Comparison of ENCODE assay signal across 10 cellular contexts in the genomic region with DNA sequence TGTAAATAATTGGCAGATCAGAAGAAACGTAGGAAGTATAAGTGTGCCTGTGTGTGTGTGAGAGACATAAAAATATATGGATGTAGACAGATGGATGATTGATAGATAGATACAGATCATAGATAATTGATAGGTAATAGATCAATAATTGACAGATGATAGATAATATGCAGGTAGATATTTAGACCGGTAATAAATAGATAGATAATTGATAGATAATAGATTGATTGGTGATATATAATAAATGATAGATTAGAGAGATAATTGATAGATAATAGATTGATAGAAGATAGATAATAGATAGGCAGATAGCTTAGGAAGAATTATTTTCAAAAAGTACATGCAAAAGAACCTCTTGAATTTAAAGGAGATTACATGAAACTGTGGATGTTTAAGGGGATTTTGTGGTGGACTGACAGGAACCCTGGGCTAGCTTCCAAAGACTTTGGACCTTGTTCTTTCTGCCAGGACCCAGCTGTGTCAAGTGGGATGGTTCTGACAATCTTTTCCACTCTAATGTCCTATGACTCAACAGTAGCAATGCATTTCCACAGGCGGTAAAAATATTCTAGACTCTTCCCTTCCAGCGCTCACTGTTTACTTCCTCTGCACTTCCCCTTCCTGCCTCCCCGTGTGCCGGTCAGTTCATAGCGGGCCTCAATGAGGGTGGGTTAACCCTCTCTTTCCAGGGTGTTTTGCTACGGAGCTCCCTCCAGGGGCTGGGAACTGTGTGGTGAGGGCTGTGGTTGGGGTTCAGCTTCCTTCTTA. TPM values are rescaled to one million over a fixed set of nuclear protein-coding genes. Genes with fewer than 3 reads are reported as not detected.
DNase-seq lines count a peak whose midpoint lies in the region; ATAC-seq and TF ChIP-seq lines count a peak whose summit lies in the region.
"Had no signal": no experiment of that assay in that cellular context is flagged by ENCODE, and none has a peak within 500 bp of the region (broad histone marks: within the 10 kb centered on the region; RNA-seq: fewer than 3 reads in every experiment).

No MANE protein-coding gene starts in this region.

- H3K4me3 Mint-ChIP-seq in activated naive CD4-positive, alpha-beta T cell treated with anti-CD3 and anti-CD28 coated beads, Interleukin-2, amount 10 ng/mL, durations not matched to agents 7 days and 5 days = no peak overlapping the region
- H3K4me3 Mint-ChIP-seq: central memory CD8-positive, alpha-beta T cell had no signal

- H3K4me3 ChIP-seq in choroid plexus epithelial cell (ENCODE audit: low read depth, low read length) (no peak overlapping the region), lower lobe of right lung (no peak overlapping the region), tibial artery (no peak overlapping the region)

- no peak for DNase-seq in activated naive CD4-positive, alpha-beta T cell treated with anti-CD3 and anti-CD28 coated beads, Interleukin-2, amount 50 U/mL, for 72 hours (ENCODE audit: low spot score in 2 of 2)
- no peak for DNase-seq in activated naive CD4-positive, alpha-beta T cell treated with anti-CD3 and anti-CD28 coated beads, Interleukin-2, amount 10 ng/mL, durations not matched to agents 7 days and 5 days
- DNase-seq in choroid plexus epithelial cell (ENCODE audit: low read depth) (peak; percentile 68), lower lobe of right lung (no peak), tibial artery (no peak), NCI-H748 (lab: John Stamatoyannopoulos, UW; ENCODE audit: unreplicated experiment) (no peak)
- DNase-seq: BE2C had no signal

- CTCF ChIA-PET in activated naive CD4-positive, alpha-beta T cell treated with anti-CD3 and anti-CD28 coated beads, Interleukin-2, amount 10 ng/mL, durations not matched to agents 7 days and 5 days (lab: Charles Lee) = interaction anchor here (0.8 to 1.6 kb wide), 2 partner anchors 19 to 56 kb away, joined by 3 to 5 read pairs; no protein-coding TSS in a partner anchor

- H3K27ac Mint-ChIP-seq in activated naive CD4-positive, alpha-beta T cell treated with anti-CD3 and anti-CD28 coated beads, Interleukin-2, amount 50 U/mL, for 72 hours = peak overlapping the region; percentile 81 to 85
- H3K27ac Mint-ChIP-seq in activated naive CD4-positive, alpha-beta T cell treated with anti-CD3 and anti-CD28 coated beads, Interleukin-2, amount 10 ng/mL, durations not matched to agents 7 days and 5 days = no peak overlapping the region

- peaks cover 0 to 2% of the 10 kb centered on the region in 2 donors for H3K9me3 Mint-ChIP-seq in activated naive CD4-positive, alpha-beta T cell treated with anti-CD3 and anti-CD28 coated beads, Interleukin-2, amount 50 U/mL, for 72 hours
- no peaks in the 10 kb centered on the region for H3K9me3 Mint-ChIP-seq in activated naive CD4-positive, alpha-beta T cell treated with anti-CD3 and anti-CD28 coated beads, Interleukin-2, amount 10 ng/mL, durations not matched to agents 7 days and 5 days
- H3K9me3 Mint-ChIP-seq: central memory CD8-positive, alpha-beta T cell had no signal

- no peaks in the 10 kb centered on the region for H3K27me3 Mint-ChIP-seq in activated naive CD4-positive, alpha-beta T cell treated with anti-CD3 and anti-CD28 coated beads, Interleukin-2, amount 10 ng/mL, durations not matched to agents 7 days and 5 days

- peaks cover 0 to 4% of the 10 kb centered on the region in 2 donors for H3K36me3 Mint-ChIP-seq in activated naive CD4-positive, alpha-beta T cell treated with anti-CD3 and anti-CD28 coated beads, Interleukin-2, amount 50 U/mL, for 72 hours
- H3K36me3 Mint-ChIP-seq in activated naive CD4-positive, alpha-beta T cell treated with anti-CD3 and anti-CD28 coated beads, Interleukin-2, amount 10 ng/mL, durations not matched to agents 7 days and 5 days = no peaks in the 10 kb centered on the region

- no peaks in the 10 kb centered on the region for H3K9me3 ChIP-seq in lower lobe of right lung
- no peaks in the 10 kb centered on the region for H3K9me3 ChIP-seq in tibial artery
- H3K9me3 ChIP-seq: BE2C had no signal

- peaks cover 53% of the 10 kb centered on the region for H3K4me1 Mint-ChIP-seq in activated naive CD4-positive, alpha-beta T cell treated with anti-CD3 and anti-CD28 coated beads, Interleukin-2, amount 10 ng/mL, durations not matched to agents 7 days and 5 days
- H3K4me1 Mint-ChIP-seq: central memory CD8-positive, alpha-beta T cell had no signal

- no peaks in the 10 kb centered on the region for H3K27me3 ChIP-seq in lower lobe of right lung (ENCODE audit: low read depth)
- no peaks in the 10 kb centered on the region for H3K27me3 ChIP-seq in tibial artery
- H3K27me3 ChIP-seq: BE2C had no signal

- peaks cover 7% of the 10 kb centered on the region for H3K36me3 ChIP-seq in lower lobe of right lung
- no peaks in the 10 kb centered on the region for H3K36me3 ChIP-seq in tibial artery
- H3K36me3 ChIP-seq: BE2C had no signal

- intact Hi-C loops in lower lobe of right lung (cut with DNase I) = no loop called here
- intact Hi-C loops in tibial artery (cut with DNase I; ENCODE audit: low total_unique reads) = no loop called here

- H3K4me1 ChIP-seq in lower lobe of right lung (peaks cover 73% of the 10 kb centered on the region), tibial artery (peaks cover 0 to 23% (median 16%) of the 10 kb centered on the region in 4 donors)
- H3K4me1 ChIP-seq: BE2C had no signal

- TF ChIP-seq CTCF in choroid plexus epithelial cell (conservative IDR thresholded peaks at IDR 0.05; ENCODE audit: low read depth, low read length) (no peak), lower lobe of right lung (IDR thresholded peaks at IDR 0.05) (no peak), tibial artery (IDR thresholded peaks at IDR 0.05) (no peak)

- H3K27ac ChIP-seq in lower lobe of right lung (peak overlapping the region; percentile 22), tibial artery (peak overlapping the region; percentile 29 to 50)

- ATAC-seq in activated naive CD4-positive, alpha-beta T cell treated with anti-CD3 and anti-CD28 coated beads, Interleukin-2, amount 50 U/mL, for 72 hours = peak in 1 of 2 donors; percentile 51
- ATAC-seq in lower lobe of right lung = peak; percentile 55 to 63
- no peak for ATAC-seq in HG03139 (IDR thresholded peaks at IDR 0.05; ENCODE audit: unreplicated experiment)
- ATAC-seq in GM21447 (IDR thresholded peaks at IDR 0.05; ENCODE audit: unreplicated experiment) = no peak

RNA-seq across cellular contexts. Expression of a gene that starts 39.4 kb away (rescaled TPM):
- 1 to 10 TPM in 1 of 2 donors, under 1 TPM in 1; 0.20 to 1.5 TPM for total RNA-seq in activated naive CD4-positive, alpha-beta T cell treated with anti-CD3 and anti-CD28 coated beads, Interleukin-2, amount 50 U/mL, for 72 hours
- total RNA-seq in lower lobe of right lung = 62.7 TPM

Comparison
In these comparisons a context has a peak if more than half of its experiments do, and no peak if none do; other contexts are left out.
1. ATAC-seq: peak in lower lobe of right lung (2 of 2); none in HG03139 (single experiment) and GM21447 (single experiment).
2. RNA of a gene that starts 39.4 kb away (total RNA-seq): 62.7 TPM in lower lobe of right lung (single experiment); 0.20 to 1.5 TPM in activated naive CD4-positive, alpha-beta T cell treated with anti-CD3 and anti-CD28 coated beads, Interleukin-2, amount 50 U/mL, for 72 hours; every median in the first group is over 10 times any median in the second.